Comparison of ENCODE assay signal across 1 cellular context in genomic region chr4:114890773-114891172, GRCh38.
TF ChIP-seq lines count a peak whose summit lies in the region.

No MANE protein-coding gene starts in this region.

TF ChIP-seq in GM23338, 12 proteins besides CTCF, POLR2A, EP300 and RAD21 (continued from another document):
- no peak for TF ChIP-seq ZNF462 (CRISPR knock-in tag; IDR thresholded peaks at IDR 0.05)
- TF ChIP-seq REST (IDR thresholded peaks at IDR 0.05; ENCODE audit: unreplicated experiment), result no peak
- TF ChIP-seq POLR2AphosphoS5 (IDR thresholded peaks at IDR 0.05; ENCODE audit: low read depth), result no peak
- no peak for TF ChIP-seq ZNF114 (CRISPR knock-in tag; IDR thresholded peaks at IDR 0.05)
